Comparison of ENCODE assay signal across 1 cellular context in the genomic region with DNA sequence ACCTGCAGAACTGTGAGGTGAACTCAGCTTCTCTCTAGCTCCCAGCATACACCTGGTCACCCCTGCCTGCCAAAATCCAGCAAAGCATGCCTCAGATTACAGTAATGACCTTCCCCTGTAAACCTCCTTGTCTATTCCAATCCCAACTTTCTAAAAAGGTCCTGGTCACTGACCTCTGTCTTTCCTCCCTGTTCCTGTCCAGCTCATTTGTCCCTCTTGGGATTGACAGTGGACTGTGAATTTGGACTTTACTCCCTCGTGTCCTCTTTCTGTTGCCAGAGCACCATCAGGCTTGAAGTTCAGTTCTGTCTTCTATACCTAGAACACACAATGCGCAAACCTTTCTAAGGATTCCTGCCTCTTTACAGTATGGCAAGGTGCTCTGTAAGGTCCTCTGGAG.
A peak's percentile ranks its signal among the peaks of the same experiment; 100 is the strongest.
TF ChIP-seq lines count a peak whose summit lies in the region.

No MANE protein-coding gene starts in this region.

TF ChIP-seq in HepG2, 621 proteins besides CTCF, POLR2A, EP300 and RAD21 (continued from another document):
- TF ChIP-seq HNF4A (CRISPR knock-in tag; IDR thresholded peaks at IDR 0.05) (peak; percentile 82), ZMYM4 (CRISPR knock-in tag; IDR thresholded peaks at IDR 0.05) (peak; percentile 49; the same call in 1 of the 2 replicates), BCL6 (CRISPR knock-in tag; IDR thresholded peaks at IDR 0.05) (peak; percentile 36; the same call in 1 of the 2 replicates), ZMYM2 (CRISPR knock-in tag; IDR thresholded peaks at IDR 0.05) (0 out of 2 replicates have a peak, but pooled peaks have one; percentile 34), ZNF124 (CRISPR knock-in tag; IDR thresholded peaks at IDR 0.05) (no peak), ZNF10 (CRISPR knock-in tag; IDR thresholded peaks at IDR 0.05; ENCODE audit: borderline replicate concordance, low read depth) (no peak)
- TF ChIP-seq, protein P1, sequence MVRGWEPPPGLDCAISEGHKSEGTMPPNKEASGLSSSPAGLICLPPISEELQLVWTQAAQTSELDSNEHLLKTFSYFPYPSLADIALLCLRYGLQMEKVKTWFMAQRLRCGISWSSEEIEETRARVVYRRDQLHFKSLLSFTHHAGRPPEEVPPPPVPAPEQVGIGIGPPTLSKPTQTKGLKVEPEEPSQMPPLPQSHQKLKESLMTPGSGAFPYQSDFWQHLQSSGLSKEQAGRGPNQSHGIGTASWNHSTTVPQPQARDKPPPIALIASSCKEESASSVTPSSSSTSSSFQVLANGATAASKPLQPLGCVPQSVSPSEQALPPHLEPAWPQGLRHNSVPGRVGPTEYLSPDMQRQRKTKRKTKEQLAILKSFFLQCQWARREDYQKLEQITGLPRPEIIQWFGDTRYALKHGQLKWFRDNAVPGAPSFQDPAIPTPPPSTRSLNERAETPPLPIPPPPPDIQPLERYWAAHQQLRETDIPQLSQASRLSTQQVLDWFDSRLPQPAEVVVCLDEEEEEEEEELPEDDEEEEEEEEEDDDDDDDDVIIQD (CRISPR knock-in tag; IDR thresholded peaks at IDR 0.05; ENCODE audit: low read depth): peak; percentile 26; the same call in 1 of the 2 replicates
